24 cellular contexts compared by ENCODE assay signal in the genomic region with DNA sequence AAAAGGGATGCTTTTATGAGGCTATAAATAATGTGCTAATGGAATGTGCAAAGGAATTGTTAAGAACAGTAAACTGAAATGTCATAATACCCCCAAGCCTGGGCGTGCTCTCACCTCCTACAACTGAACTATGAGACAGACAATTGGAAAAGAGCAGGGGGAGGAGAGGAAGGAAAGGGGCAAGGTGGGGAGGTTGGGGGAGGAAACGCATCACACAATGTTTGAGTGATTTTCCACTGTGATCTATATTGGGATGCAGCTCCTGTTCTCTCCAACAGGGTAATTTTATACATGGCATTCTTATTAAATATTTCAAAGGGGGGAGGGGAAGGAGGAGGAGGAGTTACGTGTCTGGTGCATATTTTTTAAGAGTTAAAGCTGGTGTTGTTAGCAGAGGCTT.
"Had no signal": no experiment of that assay in that cellular context is flagged by ENCODE, and none has a peak within 500 bp of the region (broad histone marks: within the 10 kb centered on the region; RNA-seq: fewer than 3 reads in every experiment).

No MANE protein-coding gene starts in this region.

- H3K36me3 Mint-ChIP-seq: activated CD8-positive, alpha-beta memory T cell treated with anti-CD3 and anti-CD28 coated beads, Interleukin-2, amount 10 ng/mL, durations not matched to agents 7 days and 5 days; activated naive CD4-positive, alpha-beta T cell treated with anti-CD3 and anti-CD28 coated beads, Interleukin-2, amount 50 U/mL, for 24 hours; brain; natural killer cell had no signal

- DNase-seq: activated CD4-positive, alpha-beta T cell treated with anti-CD3 and anti-CD28 coated beads, Interleukin-2, amount 10 ng/mL, durations not matched to agents 7 days and 5 days; activated CD4-positive, CD25-positive, alpha-beta regulatory T cell treated with anti-CD3 and anti-CD28 coated beads, Interleukin-2, amount 50 U/mL, for 72 hours; activated CD8-positive, alpha-beta memory T cell treated with anti-CD3 and anti-CD28 coated beads, Interleukin-2, amount 10 ng/mL, durations not matched to agents 7 days and 5 days; activated CD8-positive, alpha-beta T cell treated with anti-CD3 and anti-CD28 coated beads for 36 hours; activated gamma-delta T cell treated with Interleukin-2 at 50 U/mL for 16 hours; activated T-cell treated with anti-CD3 and anti-CD28 coated beads for 4 hours; central memory CD4-positive, alpha-beta T cell; dermis blood vessel endothelial cell; effector CD8-positive, alpha-beta T cell; esophagus squamous epithelium; left ventricle myocardium inferior; natural killer cell; pancreas; psoas muscle; right cardiac atrium; stimulated activated CD4-positive, alpha-beta T cell treated with anti-CD3 and anti-CD28 coated beads, Interleukin-12 subunit alpha, Interleukin-12 subunit beta, amount 100 ng/mL, for 4 hours; stimulated activated CD4-positive, alpha-beta T cell treated with anti-CD3 and anti-CD28 coated beads, Interleukin-4, amount 100 ng/mL, for 4 hours; stimulated activated naive CD8-positive, alpha-beta T cell treated with anti-CD3 and anti-CD28 coated beads, Interleukin-15, Interleukin-2, amounts not matched to agents 100 U/mL and 50 U/mL, for 24 hours; substantia nigra had no signal

- H3K36me3 ChIP-seq: esophagus squamous epithelium, left ventricle myocardium inferior, pancreas, thyroid gland had no signal

- H3K9me3 ChIP-seq: esophagus squamous epithelium, left ventricle myocardium inferior, pancreas, psoas muscle, thyroid gland had no signal

- H3K4me1 Mint-ChIP-seq: activated CD4-positive, alpha-beta T cell treated with anti-CD3 and anti-CD28 coated beads, Interleukin-2, amount 10 ng/mL, durations not matched to agents 7 days and 5 days; activated CD8-positive, alpha-beta memory T cell treated with anti-CD3 and anti-CD28 coated beads, Interleukin-2, amount 10 ng/mL, durations not matched to agents 7 days and 5 days; activated naive CD4-positive, alpha-beta T cell treated with anti-CD3 and anti-CD28 coated beads, Interleukin-2, amount 50 U/mL, for 24 hours; natural killer cell had no signal

- H3K4me3 Mint-ChIP-seq: activated CD4-positive, alpha-beta T cell treated with anti-CD3 and anti-CD28 coated beads, Interleukin-2, amount 10 ng/mL, durations not matched to agents 7 days and 5 days; activated CD8-positive, alpha-beta memory T cell treated with anti-CD3 and anti-CD28 coated beads, Interleukin-2, amount 10 ng/mL, durations not matched to agents 7 days and 5 days; activated CD8-positive, alpha-beta T cell treated with anti-CD3 and anti-CD28 coated beads for 36 hours; activated naive CD4-positive, alpha-beta T cell treated with anti-CD3 and anti-CD28 coated beads, Interleukin-2, amount 50 U/mL, for 24 hours; activated T-helper 1 cell treated with anti-CD3 and anti-CD28 coated beads, Interleukin-12 subunit alpha, Interleukin-12 subunit beta, Interleukin-2, Interleukin-4 antibody, amounts not matched to agents 30 ng/mL and 10 ng/mL and 1 ng/mL, durations not matched to agents 14 hours and 24 hours and 36 hours; brain; natural killer cell had no signal

- ATAC-seq: activated CD8-positive, alpha-beta memory T cell treated with anti-CD3 and anti-CD28 coated beads, Interleukin-2, amount 10 ng/mL, durations not matched to agents 7 days and 5 days; activated CD8-positive, alpha-beta T cell treated with anti-CD3 and anti-CD28 coated beads for 36 hours; natural killer cell; pancreas; psoas muscle; right cardiac atrium; stimulated activated naive CD8-positive, alpha-beta T cell treated with anti-CD3 and anti-CD28 coated beads, Interleukin-15, Interleukin-2, amounts not matched to agents 100 U/mL and 50 U/mL, for 24 hours had no signal

- H3K9me3 Mint-ChIP-seq: brain had no signal

- H3K27ac ChIP-seq: esophagus squamous epithelium, left ventricle myocardium inferior, pancreas, psoas muscle, thyroid gland had no signal

- FAIRE-seq: endothelial cell of umbilical vein, pancreas had no signal

- H3K4me1 ChIP-seq: esophagus squamous epithelium, pancreas had no signal

- H3K27me3 ChIP-seq: esophagus squamous epithelium, pancreas, thyroid gland had no signal

- H3K27ac Mint-ChIP-seq: activated CD4-positive, alpha-beta T cell treated with anti-CD3 and anti-CD28 coated beads, Interleukin-2, amount 10 ng/mL, durations not matched to agents 7 days and 5 days; activated CD8-positive, alpha-beta memory T cell treated with anti-CD3 and anti-CD28 coated beads, Interleukin-2, amount 10 ng/mL, durations not matched to agents 7 days and 5 days; activated CD8-positive, alpha-beta T cell treated with anti-CD3 and anti-CD28 coated beads for 36 hours; activated naive CD4-positive, alpha-beta T cell treated with anti-CD3 and anti-CD28 coated beads, Interleukin-2, amount 50 U/mL, for 24 hours; activated T-helper 1 cell treated with anti-CD3 and anti-CD28 coated beads, Interleukin-12 subunit alpha, Interleukin-12 subunit beta, Interleukin-2, Interleukin-4 antibody, amounts not matched to agents 30 ng/mL and 10 ng/mL and 1 ng/mL, durations not matched to agents 14 hours and 24 hours and 36 hours; natural killer cell had no signal

- H3K27me3 Mint-ChIP-seq: activated CD4-positive, alpha-beta T cell treated with anti-CD3 and anti-CD28 coated beads, Interleukin-2, amount 10 ng/mL, durations not matched to agents 7 days and 5 days; activated CD8-positive, alpha-beta memory T cell treated with anti-CD3 and anti-CD28 coated beads, Interleukin-2, amount 10 ng/mL, durations not matched to agents 7 days and 5 days; activated CD8-positive, alpha-beta T cell treated with anti-CD3 and anti-CD28 coated beads for 36 hours; activated naive CD4-positive, alpha-beta T cell treated with anti-CD3 and anti-CD28 coated beads, Interleukin-2, amount 50 U/mL, for 24 hours had no signal

- H3K4me3 ChIP-seq: esophagus squamous epithelium, left ventricle myocardium inferior, pancreas, psoas muscle, thyroid gland had no signal
